Comparison of ENCODE assay signal across 1 cellular context in the genomic region with DNA sequence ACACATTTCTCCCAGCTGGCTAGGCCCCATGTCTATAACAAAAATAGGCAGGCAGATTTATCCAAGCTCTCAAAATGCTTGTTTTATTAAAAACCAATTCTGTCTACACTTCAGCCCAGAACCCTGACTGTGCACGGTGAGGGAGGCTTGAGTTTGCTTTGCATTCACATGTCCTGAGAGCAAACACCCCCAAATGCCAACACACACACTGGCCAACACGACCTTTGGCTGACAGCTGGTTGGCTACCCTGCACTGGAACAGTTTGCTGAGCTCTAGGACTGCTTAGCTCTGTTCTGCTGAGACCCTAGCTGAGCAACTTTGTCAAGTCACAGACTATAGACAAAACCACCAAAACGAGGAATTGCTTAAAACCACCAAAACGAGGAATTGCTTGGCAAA.
TF ChIP-seq lines count a peak whose summit lies in the region.

No MANE protein-coding gene starts in this region.

TF ChIP-seq in HepG2, 621 proteins besides CTCF, POLR2A, EP300 and RAD21 (continued from another document and continues in another):
- TF ChIP-seq, protein P1, sequence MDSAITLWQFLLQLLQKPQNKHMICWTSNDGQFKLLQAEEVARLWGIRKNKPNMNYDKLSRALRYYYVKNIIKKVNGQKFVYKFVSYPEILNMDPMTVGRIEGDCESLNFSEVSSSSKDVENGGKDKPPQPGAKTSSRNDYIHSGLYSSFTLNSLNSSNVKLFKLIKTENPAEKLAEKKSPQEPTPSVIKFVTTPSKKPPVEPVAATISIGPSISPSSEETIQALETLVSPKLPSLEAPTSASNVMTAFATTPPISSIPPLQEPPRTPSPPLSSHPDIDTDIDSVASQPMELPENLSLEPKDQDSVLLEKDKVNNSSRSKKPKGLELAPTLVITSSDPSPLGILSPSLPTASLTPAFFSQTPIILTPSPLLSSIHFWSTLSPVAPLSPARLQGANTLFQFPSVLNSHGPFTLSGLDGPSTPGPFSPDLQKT (CRISPR knock-in tag; IDR thresholded peaks at IDR 0.05; ENCODE audit: borderline replicate concordance): no peak
- no peak for TF ChIP-seq POLR2AphosphoS5 (IDR thresholded peaks at IDR 0.05; ENCODE audit: low read depth, low read length)
- no peak for TF ChIP-seq ZNF773 (CRISPR knock-in tag; IDR thresholded peaks at IDR 0.05; ENCODE audit: borderline replicate concordance)
- no peak for TF ChIP-seq HIVEP1 (CRISPR knock-in tag; IDR thresholded peaks at IDR 0.05)
- no peak for TF ChIP-seq KDM4B (CRISPR knock-in tag; IDR thresholded peaks at IDR 0.05)
- TF ChIP-seq, protein P2, sequence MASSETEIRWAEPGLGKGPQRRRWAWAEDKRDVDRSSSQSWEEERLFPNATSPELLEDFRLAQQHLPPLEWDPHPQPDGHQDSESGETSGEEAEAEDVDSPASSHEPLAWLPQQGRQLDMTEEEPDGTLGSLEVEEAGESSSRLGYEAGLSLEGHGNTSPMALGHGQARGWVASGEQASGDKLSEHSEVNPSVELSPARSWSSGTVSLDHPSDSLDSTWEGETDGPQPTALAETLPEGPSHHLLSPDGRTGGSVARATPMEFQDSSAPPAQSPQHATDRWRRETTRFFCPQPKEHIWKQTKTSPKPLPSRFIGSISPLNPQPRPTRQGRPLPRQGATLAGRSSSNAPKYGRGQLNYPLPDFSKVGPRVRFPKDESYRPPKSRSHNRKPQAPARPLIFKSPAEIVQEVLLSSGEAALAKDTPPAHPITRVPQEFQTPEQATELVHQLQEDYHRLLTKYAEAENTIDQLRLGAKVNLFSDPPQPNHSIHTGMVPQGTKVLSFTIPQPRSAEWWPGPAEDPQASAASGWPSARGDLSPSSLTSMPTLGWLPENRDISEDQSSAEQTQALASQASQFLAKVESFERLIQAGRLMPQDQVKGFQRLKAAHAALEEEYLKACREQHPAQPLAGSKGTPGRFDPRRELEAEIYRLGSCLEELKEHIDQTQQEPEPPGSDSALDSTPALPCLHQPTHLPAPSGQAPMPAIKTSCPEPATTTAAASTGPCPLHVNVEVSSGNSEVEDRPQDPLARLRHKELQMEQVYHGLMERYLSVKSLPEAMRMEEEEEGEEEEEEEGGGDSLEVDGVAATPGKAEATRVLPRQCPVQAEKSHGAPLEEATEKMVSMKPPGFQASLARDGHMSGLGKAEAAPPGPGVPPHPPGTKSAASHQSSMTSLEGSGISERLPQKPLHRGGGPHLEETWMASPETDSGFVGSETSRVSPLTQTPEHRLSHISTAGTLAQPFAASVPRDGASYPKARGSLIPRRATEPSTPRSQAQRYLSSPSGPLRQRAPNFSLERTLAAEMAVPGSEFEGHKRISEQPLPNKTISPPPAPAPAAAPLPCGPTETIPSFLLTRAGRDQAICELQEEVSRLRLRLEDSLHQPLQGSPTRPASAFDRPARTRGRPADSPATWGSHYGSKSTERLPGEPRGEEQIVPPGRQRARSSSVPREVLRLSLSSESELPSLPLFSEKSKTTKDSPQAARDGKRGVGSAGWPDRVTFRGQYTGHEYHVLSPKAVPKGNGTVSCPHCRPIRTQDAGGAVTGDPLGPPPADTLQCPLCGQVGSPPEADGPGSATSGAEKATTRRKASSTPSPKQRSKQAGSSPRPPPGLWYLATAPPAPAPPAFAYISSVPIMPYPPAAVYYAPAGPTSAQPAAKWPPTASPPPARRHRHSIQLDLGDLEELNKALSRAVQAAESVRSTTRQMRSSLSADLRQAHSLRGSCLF (CRISPR knock-in tag; IDR thresholded peaks at IDR 0.05; ENCODE audit: borderline replicate concordance): no peak
- no peak for TF ChIP-seq HMG20B (CRISPR knock-in tag; conservative IDR thresholded peaks at IDR 0.05)
- 0 out of 2 replicates have a peak, but pooled peaks have one; percentile 37 for TF ChIP-seq ZNF335 (CRISPR knock-in tag; IDR thresholded peaks at IDR 0.05)
- TF ChIP-seq ZNF432 (CRISPR knock-in tag; IDR thresholded peaks at IDR 0.05; ENCODE audit: borderline replicate concordance): no peak
- TF ChIP-seq, protein P3, sequence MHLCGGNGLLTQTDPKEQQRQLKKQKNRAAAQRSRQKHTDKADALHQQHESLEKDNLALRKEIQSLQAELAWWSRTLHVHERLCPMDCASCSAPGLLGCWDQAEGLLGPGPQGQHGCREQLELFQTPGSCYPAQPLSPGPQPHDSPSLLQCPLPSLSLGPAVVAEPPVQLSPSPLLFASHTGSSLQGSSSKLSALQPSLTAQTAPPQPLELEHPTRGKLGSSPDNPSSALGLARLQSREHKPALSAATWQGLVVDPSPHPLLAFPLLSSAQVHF (CRISPR knock-in tag; IDR thresholded peaks at IDR 0.05): no peak
- TF ChIP-seq SMAD9 (CRISPR knock-in tag; IDR thresholded peaks at IDR 0.05): no peak
- TF ChIP-seq ZNF160 (CRISPR knock-in tag; IDR thresholded peaks at IDR 0.05): no peak
- no peak for TF ChIP-seq ZNF264 (CRISPR knock-in tag; IDR thresholded peaks at IDR 0.05)
- no peak for TF ChIP-seq ZFY (CRISPR knock-in tag; IDR thresholded peaks at IDR 0.05)
- no peak for TF ChIP-seq SP1 (IDR thresholded peaks at IDR 0.05)
- TF ChIP-seq SP1 (CRISPR knock-in tag; IDR thresholded peaks at IDR 0.05): no peak
- no peak for TF ChIP-seq ZNF124 (CRISPR knock-in tag; IDR thresholded peaks at IDR 0.05)
- TF ChIP-seq, protein P4, sequence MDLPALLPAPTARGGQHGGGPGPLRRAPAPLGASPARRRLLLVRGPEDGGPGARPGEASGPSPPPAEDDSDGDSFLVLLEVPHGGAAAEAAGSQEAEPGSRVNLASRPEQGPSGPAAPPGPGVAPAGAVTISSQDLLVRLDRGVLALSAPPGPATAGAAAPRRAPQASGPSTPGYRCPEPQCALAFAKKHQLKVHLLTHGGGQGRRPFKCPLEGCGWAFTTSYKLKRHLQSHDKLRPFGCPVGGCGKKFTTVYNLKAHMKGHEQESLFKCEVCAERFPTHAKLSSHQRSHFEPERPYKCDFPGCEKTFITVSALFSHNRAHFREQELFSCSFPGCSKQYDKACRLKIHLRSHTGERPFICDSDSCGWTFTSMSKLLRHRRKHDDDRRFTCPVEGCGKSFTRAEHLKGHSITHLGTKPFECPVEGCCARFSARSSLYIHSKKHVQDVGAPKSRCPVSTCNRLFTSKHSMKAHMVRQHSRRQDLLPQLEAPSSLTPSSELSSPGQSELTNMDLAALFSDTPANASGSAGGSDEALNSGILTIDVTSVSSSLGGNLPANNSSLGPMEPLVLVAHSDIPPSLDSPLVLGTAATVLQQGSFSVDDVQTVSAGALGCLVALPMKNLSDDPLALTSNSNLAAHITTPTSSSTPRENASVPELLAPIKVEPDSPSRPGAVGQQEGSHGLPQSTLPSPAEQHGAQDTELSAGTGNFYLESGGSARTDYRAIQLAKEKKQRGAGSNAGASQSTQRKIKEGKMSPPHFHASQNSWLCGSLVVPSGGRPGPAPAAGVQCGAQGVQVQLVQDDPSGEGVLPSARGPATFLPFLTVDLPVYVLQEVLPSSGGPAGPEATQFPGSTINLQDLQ (CRISPR knock-in tag; IDR thresholded peaks at IDR 0.05): no peak
- TF ChIP-seq MEF2D (CRISPR knock-in tag; IDR thresholded peaks at IDR 0.05): no peak
- no peak for TF ChIP-seq SIX1 (CRISPR knock-in tag; IDR thresholded peaks at IDR 0.05; ENCODE audit: borderline replicate concordance)
- TF ChIP-seq ZNF180 (CRISPR knock-in tag; IDR thresholded peaks at IDR 0.05; ENCODE audit: borderline replicate concordance, low read depth): no peak
- TF ChIP-seq ZNF296 (CRISPR knock-in tag; conservative IDR thresholded peaks at IDR 0.05): no peak
- TF ChIP-seq FOXK2 (IDR thresholded peaks at IDR 0.05): no peak
- TF ChIP-seq, protein P5, sequence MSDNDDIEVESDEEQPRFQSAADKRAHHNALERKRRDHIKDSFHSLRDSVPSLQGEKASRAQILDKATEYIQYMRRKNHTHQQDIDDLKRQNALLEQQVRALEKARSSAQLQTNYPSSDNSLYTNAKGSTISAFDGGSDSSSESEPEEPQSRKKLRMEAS (IDR thresholded peaks at IDR 0.05): peak; percentile 69
- TF ChIP-seq ZNF431 (CRISPR knock-in tag; IDR thresholded peaks at IDR 0.05; ENCODE audit: borderline replicate concordance, low read depth): no peak
- TF ChIP-seq SAP130 (CRISPR knock-in tag; IDR thresholded peaks at IDR 0.05; ENCODE audit: low read depth): peak; percentile 95
- no peak for TF ChIP-seq ZNF777 (CRISPR knock-in tag; IDR thresholded peaks at IDR 0.05)
- no peak for TF ChIP-seq ZFP37 (CRISPR knock-in tag; IDR thresholded peaks at IDR 0.05; ENCODE audit: borderline replicate concordance)
- no peak for TF ChIP-seq RFXANK (CRISPR knock-in tag; IDR thresholded peaks at IDR 0.05)
- no peak for TF ChIP-seq ZNF737 (CRISPR knock-in tag; IDR thresholded peaks at IDR 0.05; ENCODE audit: borderline replicate concordance)
- no peak for TF ChIP-seq ZC3H4 (CRISPR knock-in tag; IDR thresholded peaks at IDR 0.05; ENCODE audit: borderline replicate concordance)
- TF ChIP-seq RBAK (CRISPR knock-in tag; IDR thresholded peaks at IDR 0.05): no peak
- no peak for TF ChIP-seq SP5 (CRISPR knock-in tag; IDR thresholded peaks at IDR 0.05; ENCODE audit: borderline replicate concordance, low read depth)
- TF ChIP-seq MAFG (CRISPR knock-in tag; IDR thresholded peaks at IDR 0.05): no peak
- TF ChIP-seq ZFP36L1 (CRISPR knock-in tag; IDR thresholded peaks at IDR 0.05): no peak
- TF ChIP-seq, protein P6, sequence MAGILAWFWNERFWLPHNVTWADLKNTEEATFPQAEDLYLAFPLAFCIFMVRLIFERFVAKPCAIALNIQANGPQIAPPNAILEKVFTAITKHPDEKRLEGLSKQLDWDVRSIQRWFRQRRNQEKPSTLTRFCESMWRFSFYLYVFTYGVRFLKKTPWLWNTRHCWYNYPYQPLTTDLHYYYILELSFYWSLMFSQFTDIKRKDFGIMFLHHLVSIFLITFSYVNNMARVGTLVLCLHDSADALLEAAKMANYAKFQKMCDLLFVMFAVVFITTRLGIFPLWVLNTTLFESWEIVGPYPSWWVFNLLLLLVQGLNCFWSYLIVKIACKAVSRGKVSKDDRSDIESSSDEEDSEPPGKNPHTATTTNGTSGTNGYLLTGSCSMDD (CRISPR knock-in tag; IDR thresholded peaks at IDR 0.05): no peak
- TF ChIP-seq, protein P7, sequence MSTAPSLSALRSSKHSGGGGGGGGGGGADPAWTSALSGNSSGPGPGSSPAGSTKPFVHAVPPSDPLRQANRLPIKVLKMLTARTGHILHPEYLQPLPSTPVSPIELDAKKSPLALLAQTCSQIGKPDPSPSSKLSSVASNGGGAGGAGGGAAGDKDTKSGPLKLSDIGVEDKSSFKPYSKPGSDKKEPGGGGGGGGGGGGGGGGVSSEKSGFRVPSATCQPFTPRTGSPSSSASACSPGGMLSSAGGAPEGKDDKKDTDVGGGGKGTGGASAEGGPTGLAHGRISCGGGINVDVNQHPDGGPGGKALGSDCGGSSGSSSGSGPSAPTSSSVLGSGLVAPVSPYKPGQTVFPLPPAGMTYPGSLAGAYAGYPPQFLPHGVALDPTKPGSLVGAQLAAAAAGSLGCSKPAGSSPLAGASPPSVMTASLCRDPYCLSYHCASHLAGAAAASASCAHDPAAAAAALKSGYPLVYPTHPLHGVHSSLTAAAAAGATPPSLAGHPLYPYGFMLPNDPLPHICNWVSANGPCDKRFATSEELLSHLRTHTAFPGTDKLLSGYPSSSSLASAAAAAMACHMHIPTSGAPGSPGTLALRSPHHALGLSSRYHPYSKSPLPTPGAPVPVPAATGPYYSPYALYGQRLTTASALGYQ (CRISPR knock-in tag; IDR thresholded peaks at IDR 0.05): no peak
- TF ChIP-seq ZFX (CRISPR knock-in tag; IDR thresholded peaks at IDR 0.05; ENCODE audit: low read depth): peak; percentile 33; the same call in 1 of the 2 replicates
- no peak; the same call in 1 of the 2 replicates for TF ChIP-seq NFYC (CRISPR knock-in tag; IDR thresholded peaks at IDR 0.05)
- TF ChIP-seq KLF15 (CRISPR knock-in tag; IDR thresholded peaks at IDR 0.05; ENCODE audit: borderline replicate concordance): no peak
- TF ChIP-seq RXRA (CRISPR knock-in tag; IDR thresholded peaks at IDR 0.05): peak; percentile 52; the same call in 1 of the 2 replicates
- TF ChIP-seq CHD2 (IDR thresholded peaks at IDR 0.05; ENCODE audit: low read depth, low read length): no peak
- no peak for TF ChIP-seq TCF7 (IDR thresholded peaks at IDR 0.05; ENCODE audit: low read depth)
- TF ChIP-seq ZNF562 (CRISPR knock-in tag; IDR thresholded peaks at IDR 0.05; ENCODE audit: borderline replicate concordance): no peak
- TF ChIP-seq ZNF782 (CRISPR knock-in tag; IDR thresholded peaks at IDR 0.05; ENCODE audit: borderline replicate concordance): no peak
- TF ChIP-seq CAMTA2 (CRISPR knock-in tag; IDR thresholded peaks at IDR 0.05; ENCODE audit: borderline replicate concordance): no peak
- no peak for TF ChIP-seq ATAD3A (CRISPR knock-in tag; IDR thresholded peaks at IDR 0.05)
- no peak for TF ChIP-seq ZNF549 (CRISPR knock-in tag; IDR thresholded peaks at IDR 0.05)
- no peak for TF ChIP-seq MBNL3 (CRISPR knock-in tag; conservative IDR thresholded peaks at IDR 0.05)
- TF ChIP-seq, protein P8, sequence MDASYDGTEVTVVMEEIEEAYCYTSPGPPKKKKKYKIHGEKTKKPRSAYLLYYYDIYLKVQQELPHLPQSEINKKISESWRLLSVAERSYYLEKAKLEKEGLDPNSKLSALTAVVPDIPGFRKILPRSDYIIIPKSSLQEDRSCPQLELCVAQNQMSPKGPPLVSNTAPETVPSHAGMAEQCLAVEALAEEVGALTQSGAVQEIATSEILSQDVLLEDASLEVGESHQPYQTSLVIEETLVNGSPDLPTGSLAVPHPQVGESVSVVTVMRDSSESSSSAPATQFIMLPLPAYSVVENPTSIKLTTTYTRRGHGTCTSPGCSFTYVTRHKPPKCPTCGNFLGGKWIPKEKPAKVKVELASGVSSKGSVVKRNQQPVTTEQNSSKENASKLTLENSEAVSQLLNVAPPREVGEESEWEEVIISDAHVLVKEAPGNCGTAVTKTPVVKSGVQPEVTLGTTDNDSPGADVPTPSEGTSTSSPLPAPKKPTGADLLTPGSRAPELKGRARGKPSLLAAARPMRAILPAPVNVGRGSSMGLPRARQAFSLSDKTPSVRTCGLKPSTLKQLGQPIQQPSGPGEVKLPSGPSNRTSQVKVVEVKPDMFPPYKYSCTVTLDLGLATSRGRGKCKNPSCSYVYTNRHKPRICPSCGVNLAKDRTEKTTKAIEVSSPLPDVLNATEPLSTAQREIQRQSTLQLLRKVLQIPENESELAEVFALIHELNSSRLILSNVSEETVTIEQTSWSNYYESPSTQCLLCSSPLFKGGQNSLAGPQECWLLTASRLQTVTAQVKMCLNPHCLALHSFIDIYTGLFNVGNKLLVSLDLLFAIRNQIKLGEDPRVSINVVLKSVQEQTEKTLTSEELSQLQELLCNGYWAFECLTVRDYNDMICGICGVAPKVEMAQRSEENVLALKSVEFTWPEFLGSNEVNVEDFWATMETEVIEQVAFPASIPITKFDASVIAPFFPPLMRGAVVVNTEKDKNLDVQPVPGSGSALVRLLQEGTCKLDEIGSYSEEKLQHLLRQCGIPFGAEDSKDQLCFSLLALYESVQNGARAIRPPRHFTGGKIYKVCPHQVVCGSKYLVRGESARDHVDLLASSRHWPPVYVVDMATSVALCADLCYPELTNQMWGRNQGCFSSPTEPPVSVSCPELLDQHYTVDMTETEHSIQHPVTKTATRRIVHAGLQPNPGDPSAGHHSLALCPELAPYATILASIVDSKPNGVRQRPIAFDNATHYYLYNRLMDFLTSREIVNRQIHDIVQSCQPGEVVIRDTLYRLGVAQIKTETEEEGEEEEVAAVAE (CRISPR knock-in tag; IDR thresholded peaks at IDR 0.05; ENCODE audit: borderline replicate concordance): no peak
- no peak for TF ChIP-seq KDM3A (CRISPR knock-in tag; IDR thresholded peaks at IDR 0.05; ENCODE audit: low read depth)
- no peak for TF ChIP-seq GABPA (IDR thresholded peaks at IDR 0.05; ENCODE audit: low read depth, low read length)
- TF ChIP-seq GABPA (CRISPR knock-in tag; IDR thresholded peaks at IDR 0.05; ENCODE audit: low read depth): no peak
- TF ChIP-seq ZNF563 (CRISPR knock-in tag; IDR thresholded peaks at IDR 0.05): no peak
